11 cellular contexts compared by ENCODE assay signal in the genomic region with DNA sequence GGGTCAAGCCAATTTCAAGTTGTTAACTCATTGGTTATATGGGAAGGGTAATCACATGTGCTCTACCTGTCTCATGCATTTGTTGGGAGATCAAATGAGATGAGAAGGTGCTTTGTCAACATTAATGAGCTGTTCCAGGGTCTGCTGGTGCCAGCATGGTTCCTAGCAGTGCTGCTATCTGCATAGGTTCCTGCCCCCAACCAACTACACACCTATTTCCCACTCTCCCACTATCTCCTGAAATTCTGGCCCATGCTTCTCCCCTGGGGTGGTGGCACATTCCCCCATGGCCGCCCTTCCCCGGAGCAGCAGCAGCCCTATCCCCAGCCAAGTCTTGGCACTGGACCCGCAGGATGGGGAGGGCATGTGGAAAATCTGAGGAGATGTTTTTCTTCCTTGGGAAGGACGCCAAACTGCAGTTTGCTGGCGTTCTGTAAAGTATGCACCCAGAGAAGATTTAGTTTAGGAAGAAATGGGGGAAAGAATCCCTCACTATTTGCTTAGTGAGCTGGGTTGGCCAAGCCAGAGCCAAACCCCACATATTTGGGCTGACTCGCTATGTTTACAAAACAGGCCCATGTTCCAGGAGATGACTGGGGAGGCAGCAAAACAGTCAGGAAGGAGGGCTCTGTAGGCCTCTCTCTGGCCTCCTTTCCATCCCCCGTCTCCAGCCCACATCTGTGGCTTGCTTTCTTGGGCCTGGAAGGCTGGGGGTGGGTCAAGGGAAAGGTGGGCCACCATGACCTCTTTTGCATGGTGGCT. TPM values are rescaled to one million over a fixed set of nuclear protein-coding genes. Genes with fewer than 3 reads are reported as not detected.
DNase-seq lines count a peak whose midpoint lies in the region; ATAC-seq and TF ChIP-seq lines count a peak whose summit lies in the region.
"Had no signal": no experiment of that assay in that cellular context is flagged by ENCODE, and none has a peak within 500 bp of the region (broad histone marks: within the 10 kb centered on the region; RNA-seq: fewer than 3 reads in every experiment).

No MANE protein-coding gene starts in this region.

- no peak for TF ChIP-seq POLR2A in gastrocnemius medialis (IDR thresholded peaks at IDR 0.05)

- intact Hi-C loops in gastrocnemius medialis (cut with DNase I; ENCODE audit: low total_unique reads) (no loop called here), OCI-LY7 (cut with micrococcal nuclease; ENCODE audit: unreplicated experiment) (no loop called here)

- no TSS peak for BruUV-seq in OCI-LY7 (replicated peaks; lab: Mats Ljungman, UMichigan)

- H3K9me2 ChIP-seq in OCI-LY7 (ENCODE audit: insufficient read depth, low read length), result no peaks in the 10 kb centered on the region

- CTCF ChIA-PET in OCI-LY7 (lab: Charles Lee; ENCODE audit: unreplicated experiment), result no interaction called here

- H3K36me3 ChIP-seq in gastrocnemius medialis, result no peaks in the 10 kb centered on the region
- H3K36me3 ChIP-seq in OCI-LY7 (ENCODE audit: insufficient read depth, low read length), result no peaks in the 10 kb centered on the region

- H3K4me3 ChIP-seq in gastrocnemius medialis (no peak overlapping the region), OCI-LY7 (ENCODE audit: low read depth, low read length, poor library complexity, severe bottlenecking) (no peak overlapping the region)

- TF ChIP-seq CTCF in gastrocnemius medialis (IDR thresholded peaks at IDR 0.05 in 4 of 5, conservative IDR thresholded peaks at IDR 0.05 in 1 of 5) (no peak), OCI-LY7 (conservative IDR thresholded peaks at IDR 0.05; ENCODE audit: low read length) (no peak)

- H3K4me1 ChIP-seq in gastrocnemius medialis (peaks cover 75 to 78% of the 10 kb centered on the region in 2 donors), OCI-LY7 (ENCODE audit: insufficient read depth, low read length, poor library complexity, severe bottlenecking) (no peaks in the 10 kb centered on the region)

- no peaks in the 10 kb centered on the region for H3K79me2 ChIP-seq in OCI-LY7 (ENCODE audit: insufficient read depth, low read depth, low read length)

- no peak overlapping the region for H2AFZ ChIP-seq in OCI-LY7 (ENCODE audit: low read length)

- POLR2A ChIA-PET in OCI-LY7 (lab: Charles Lee), result no interaction called here

- no peak for ATAC-seq in gastrocnemius medialis
- no peak for ATAC-seq in HG02588 (IDR thresholded peaks at IDR 0.05; ENCODE audit: unreplicated experiment)
- ATAC-seq in GM21515 (IDR thresholded peaks at IDR 0.05; ENCODE audit: unreplicated experiment), result no peak
- ATAC-seq: natural killer cell treated with Interleukin-12 subunit alpha and Interleukin-12 subunit beta and Interleukin-15 and Interleukin-18, amount 100 ng/mL, for 72 hours had no signal

- no peak overlapping the region for H3K4me2 ChIP-seq in OCI-LY7 (ENCODE audit: low read length)

- no peaks in the 10 kb centered on the region for H4K20me1 ChIP-seq in OCI-LY7 (ENCODE audit: insufficient read depth, low read length)

- no peaks in the 10 kb centered on the region for H3K9me3 ChIP-seq in gastrocnemius medialis
- no peaks in the 10 kb centered on the region for H3K9me3 ChIP-seq in OCI-LY7 (ENCODE audit: low read length)

- DNase-seq in GM04503 (ENCODE audit: low read depth) (peak; percentile 96), astrocyte of the hippocampus (ENCODE audit: low read depth, low spot score) (peak; percentile 96), hepatic stellate cell (ENCODE audit: low spot score) (peak; percentile 58), gastrocnemius medialis (peak in 1 of 2 donors; percentile 67), OCI-LY7 (ENCODE audit: low spot score) (no peak), DMS153 (lab: John Stamatoyannopoulos, UW) (no peak)
- DNase-seq: GOT3, T-helper 2 cell had no signal

- no peaks in the 10 kb centered on the region for H3K27me3 ChIP-seq in gastrocnemius medialis

- H3K27ac ChIP-seq in gastrocnemius medialis (peak overlapping the region; percentile 87 to 91 (median 90)), OCI-LY7 (ENCODE audit: low read depth, low read length, poor library complexity, severe bottlenecking) (no peak overlapping the region)

- in situ Hi-C loops in gastrocnemius medialis (cut with MboI; ENCODE audit: low sequenced_read_pairs in 4 of 4), result no loop called here

RNA-seq across cellular contexts. Expression of a gene that starts 42.5 kb away (rescaled TPM):
- total RNA-seq in gastrocnemius medialis (10 to 100 TPM in 3 of 4 donors, 1 to 10 TPM in 1; 6.6 to 90.7 (median 65.5) TPM), OCI-LY7 (2022) (not detected in 2 replicates)
- total RNA-seq in OCI-LY7 (2014; rRNA removed; shearing (Covaris generic)), result not detected in 2 replicates
- total RNA-seq: natural killer cell treated with Interleukin-12 subunit alpha and Interleukin-12 subunit beta and Interleukin-15 and Interleukin-18, amount 100 ng/mL, for 72 hours had no signal

Comparison
In these comparisons a context has a peak if more than half of its experiments do, and no peak if none do; other contexts are left out.
1. DNase-seq: peak in GM04503 (single experiment), astrocyte of the hippocampus (single experiment) and hepatic stellate cell (single experiment); none in OCI-LY7 (single experiment) and DMS153 (single experiment).
2. RNA of a gene that starts 42.5 kb away (total RNA-seq): 6.6 to 90.7 TPM in gastrocnemius medialis; not detected in OCI-LY7; every median in the first group is over 4 times any median in the second.